ENCODE assay signal across 25 cellular contexts in genomic region chr2:38064805-38065501, GRCh38. TPM values are rescaled to one million over a fixed set of nuclear protein-coding genes. Genes with fewer than 3 reads are reported as not detected.
DNase-seq lines count a peak whose midpoint lies in the region; TF ChIP-seq lines count a peak whose summit lies in the region.
"Had no signal": no experiment of that assay in that cellular context is flagged by ENCODE, and none has a peak within 500 bp of the region (broad histone marks: within the 10 kb centered on the region; RNA-seq: fewer than 3 reads in every experiment).

No MANE protein-coding gene starts in this region.

- H3K4me1 Mint-ChIP-seq in endodermal cell, result no peaks in the 10 kb centered on the region
- H3K4me1 Mint-ChIP-seq: CD8-positive, alpha-beta memory T cell had no signal

- H3K4me1 ChIP-seq in SJSA1 (replicated peaks), result peaks cover 24% of the 10 kb centered on the region
- H3K4me1 ChIP-seq in endodermal cell (ENCODE audit: control insufficient read depth, insufficient read depth, low read length), result no peaks in the 10 kb centered on the region
- H3K4me1 ChIP-seq: psoas muscle, testis had no signal

- TF ChIP-seq CTCF in fibroblast of the aortic adventitia (IDR thresholded peaks at IDR 0.05; ENCODE audit: insufficient read depth, low read length) (no peak), WERI-Rb-1 (IDR thresholded peaks at IDR 0.05; ENCODE audit: low read depth, low read length) (no peak), endodermal cell (conservative IDR thresholded peaks at IDR 0.05) (no peak)

- H3K27ac Mint-ChIP-seq in endodermal cell, result no peak overlapping the region
- H3K27ac Mint-ChIP-seq: activated CD8-positive, alpha-beta T cell treated with anti-CD3 and anti-CD28 coated beads, Interleukin-2, amount 10 ng/mL, durations not matched to agents 7 days and 5 days; CD8-positive, alpha-beta memory T cell had no signal

- H3K36me3 ChIP-seq in SJSA1 (peaks cover 7% of the 10 kb centered on the region), WERI-Rb-1 (no peaks in the 10 kb centered on the region), endodermal cell (ENCODE audit: control insufficient read depth, insufficient read depth, low read length) (no peaks in the 10 kb centered on the region)

- intact Hi-C loops in posterior vena cava (cut with DNase I), result no loop called here

- no peaks in the 10 kb centered on the region for H3K27me3 Mint-ChIP-seq in endodermal cell (ENCODE audit: insufficient read depth)

- H3K4me3 ChIP-seq in SJSA1 (no peak overlapping the region), fibroblast of the aortic adventitia (ENCODE audit: low read depth, low read length) (no peak overlapping the region), WERI-Rb-1 (ENCODE audit: low read depth, low read length) (no peak overlapping the region), endodermal cell (ENCODE audit: low read length) (no peak overlapping the region)
- H3K4me3 ChIP-seq: psoas muscle, smooth muscle cell, testis had no signal

- no peak overlapping the region for H3K9ac ChIP-seq in endodermal cell (ENCODE audit: extremely low read depth, low read length, poor library complexity, severe bottlenecking)

- no peak overlapping the region for H3K4me3 Mint-ChIP-seq in endodermal cell
- H3K4me3 Mint-ChIP-seq: activated CD8-positive, alpha-beta T cell treated with anti-CD3 and anti-CD28 coated beads, Interleukin-2, amount 10 ng/mL, durations not matched to agents 7 days and 5 days; activated T-cell treated with anti-CD3 and anti-CD28 coated beads, Interleukin-2, amount 50 U/mL, for 4 hours; CD8-positive, alpha-beta memory T cell had no signal

- H3K36me3 Mint-ChIP-seq in endodermal cell (ENCODE audit: low read depth), result no peaks in the 10 kb centered on the region
- H3K36me3 Mint-ChIP-seq: CD8-positive, alpha-beta memory T cell had no signal

- H3K9me3 ChIP-seq in SJSA1 (replicated peaks), result no peaks in the 10 kb centered on the region
- peaks cover 3% of the 10 kb centered on the region for H3K9me3 ChIP-seq in WERI-Rb-1 (ENCODE audit: severe bottlenecking)
- H3K9me3 ChIP-seq in endodermal cell (ENCODE audit: control insufficient read depth, low read length), result no peaks in the 10 kb centered on the region
- H3K9me3 ChIP-seq: psoas muscle, testis had no signal

- H3K27me3 ChIP-seq in SJSA1 (replicated peaks), result no peaks in the 10 kb centered on the region
- H3K27me3 ChIP-seq in WERI-Rb-1 (ENCODE audit: insufficient read depth, low read depth, severe bottlenecking), result no peaks in the 10 kb centered on the region
- H3K27me3 ChIP-seq in endodermal cell (ENCODE audit: control insufficient read depth, insufficient read depth, low read length, poor library complexity, severe bottlenecking), result no peaks in the 10 kb centered on the region
- H3K27me3 ChIP-seq: testis had no signal

- peaks cover 2% of the 10 kb centered on the region for H3K9me3 Mint-ChIP-seq in endodermal cell
- H3K9me3 Mint-ChIP-seq: activated T-cell treated with anti-CD3 and anti-CD28 coated beads, Interleukin-2, amount 50 U/mL, for 4 hours had no signal

- WGBS in endodermal cell (ENCODE audit: insufficient coverage in 1 of 2, insufficient read length in 1 of 2), 2 experiments, result 76 to 93% methylated on average over 3 to 4 of the region's 5 CpGs

- DNase-seq in EH (ENCODE audit: low read depth), result peak; percentile 10
- DNase-seq in HCEC 1CT, result peak; percentile 10
- peak in 1 of 2 experiments; percentile 29 for DNase-seq in SJSA1 (ENCODE audit: low read depth in 1 of 2, low spot score in 2 of 2)
- DNase-seq in fibroblast of the aortic adventitia (ENCODE audit: low read depth), result peak; percentile 21
- no peak for DNase-seq in WERI-Rb-1
- DNase-seq in endodermal cell, result no peak
- no peak for DNase-seq in posterior vena cava (ENCODE audit: low spot score)
- DNase-seq: activated CD4-positive, CD25-positive, alpha-beta regulatory T cell treated with anti-CD3 and anti-CD28 coated beads, Interleukin-2, amount 50 U/mL, for 72 hours; activated CD8-positive, alpha-beta T cell treated with anti-CD3 and anti-CD28 coated beads, Interleukin-2, amount 10 ng/mL, durations not matched to agents 7 days and 5 days; activated naive CD4-positive, alpha-beta T cell treated with Interleukin-2 at 50 U/mL for 16 hours; activated T-cell treated with anti-CD3 and anti-CD28 coated beads, Interleukin-2, amount 50 U/mL, for 4 hours; caudate nucleus; CD8-positive, alpha-beta memory T cell; DMS53; hypothalamus; KBM-7; NCI-H1048; NCI-H2081; NCI-H510A; psoas muscle; stimulated activated CD4-positive, alpha-beta T cell treated with anti-CD3 and anti-CD28 coated beads, Interleukin-2, amount 100 ng/mL, for 48 hours; stimulated activated naive CD4-positive, alpha-beta T cell; T-helper 9 cell; testis had no signal

- H3K27ac ChIP-seq in SJSA1, result peak overlapping the region; percentile 60; the same call in 1 of the 2 replicates
- no peak overlapping the region for H3K27ac ChIP-seq in WERI-Rb-1
- H3K27ac ChIP-seq in endodermal cell (ENCODE audit: low read depth, low read length), result no peak overlapping the region
- H3K27ac ChIP-seq: psoas muscle had no signal

RNA-seq across cellular contexts. Expression of gene CYP1B1, which starts 11.0 kb away (rescaled TPM):
- total RNA-seq in SJSA1 (2014; rRNA removed; shearing (Covaris generic)), result 5.6 and 9.8 TPM in 2 replicates
- total RNA-seq in fibroblast of the aortic adventitia (ENCODE audit: low replicate concordance) (146 and 199 TPM in 2 replicates), endodermal cell (1 to 10 TPM; 4.8 to 6.3 TPM), posterior vena cava (10 to 100 TPM; 49.8 to 90.9 TPM)
- 2.1 TPM for polyA plus RNA-seq in endodermal cell (2013, experiment 1 of 2)
- 3.1 TPM for polyA plus RNA-seq in endodermal cell (2013, experiment 2 of 2)
- polyA plus RNA-seq: CD8-positive, alpha-beta memory T cell had no signal

Comparison
In these comparisons a context has a peak if more than half of its experiments do, and no peak if none do; other contexts are left out.
1. DNase-seq: peak in EH (single experiment), HCEC 1CT (single experiment) and fibroblast of the aortic adventitia (single experiment); none in WERI-Rb-1 (single experiment), endodermal cell (single experiment) and posterior vena cava (single experiment).